ENCODE assay signal across 8 cellular contexts in the genomic region with DNA sequence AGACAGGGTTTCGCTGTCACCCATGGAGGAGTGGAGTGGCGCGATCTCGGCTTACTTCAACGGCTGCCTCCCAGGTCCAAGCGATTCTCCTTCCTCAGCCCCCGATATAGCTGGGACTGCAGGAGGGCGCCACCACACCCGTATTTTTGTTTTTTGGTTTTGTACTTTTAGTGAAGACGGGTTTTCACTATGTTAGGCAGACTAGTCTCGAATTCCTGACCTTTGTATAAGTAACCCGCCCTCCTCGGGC.
DNase-seq lines count a peak whose midpoint lies in the region; ATAC-seq and TF ChIP-seq lines count a peak whose summit lies in the region.

No MANE protein-coding gene starts in this region.

- H3K9me3 ChIP-seq in right cardiac atrium (ENCODE audit: control insufficient read depth, low read length), result no peaks in the 10 kb centered on the region

- peak overlapping the region; percentile 90 for H3K27ac Mint-ChIP-seq in activated B cell treated with CpG ODN at 0.5 μM for 24 hours
- peak overlapping the region; percentile 96 for H3K27ac Mint-ChIP-seq in stimulated activated effector memory CD8-positive, alpha-beta T cell treated with anti-CD3 and anti-CD28 coated beads, Interleukin-12 subunit alpha, Interleukin-12 subunit beta, amount 100 ng/mL, for 72 hours

- H3K27me3 ChIP-seq in right cardiac atrium (ENCODE audit: control insufficient read depth, insufficient read depth), result no peaks in the 10 kb centered on the region

- peaks cover 11% of the 10 kb centered on the region for H3K36me3 Mint-ChIP-seq in activated B cell treated with CpG ODN at 0.5 μM for 24 hours (ENCODE audit: low read depth)
- peaks cover 27% of the 10 kb centered on the region for H3K36me3 Mint-ChIP-seq in stimulated activated effector memory CD8-positive, alpha-beta T cell treated with anti-CD3 and anti-CD28 coated beads, Interleukin-12 subunit alpha, Interleukin-12 subunit beta, amount 100 ng/mL, for 72 hours

- H3K4me1 ChIP-seq in right cardiac atrium (ENCODE audit: control insufficient read depth, insufficient read depth, low read length), result no peaks in the 10 kb centered on the region

- H3K4me3 ChIP-seq in AG09309 (ENCODE audit: control insufficient read depth, low read depth, low read length) (peak overlapping the region; percentile 54), right cardiac atrium (ENCODE audit: low read length) (peak overlapping the region; percentile 64)

- no peaks in the 10 kb centered on the region for H3K27me3 Mint-ChIP-seq in activated B cell treated with CpG ODN at 0.5 μM for 24 hours

- H3K9me3 Mint-ChIP-seq in activated B cell treated with CpG ODN at 0.5 μM for 24 hours, result peaks cover 3% of the 10 kb centered on the region
- no peaks in the 10 kb centered on the region for H3K9me3 Mint-ChIP-seq in stimulated activated effector memory CD8-positive, alpha-beta T cell treated with anti-CD3 and anti-CD28 coated beads, Interleukin-12 subunit alpha, Interleukin-12 subunit beta, amount 100 ng/mL, for 72 hours

- peak; percentile 9 for ATAC-seq in GM18517 (IDR thresholded peaks at IDR 0.05; ENCODE audit: unreplicated experiment)
- peak; percentile 21 for ATAC-seq in HG03135 (IDR thresholded peaks at IDR 0.05; ENCODE audit: unreplicated experiment)
- ATAC-seq in activated B cell treated with CpG ODN at 0.5 μM for 24 hours (ENCODE audit: low read depth), result peak; percentile 23
- peak; percentile 8 to 49 for ATAC-seq in right cardiac atrium
- ATAC-seq in stimulated activated effector memory CD8-positive, alpha-beta T cell treated with anti-CD3 and anti-CD28 coated beads, Interleukin-12 subunit alpha, Interleukin-12 subunit beta, amount 100 ng/mL, for 72 hours, result peak; percentile 54

- peaks cover 36% of the 10 kb centered on the region for H3K4me1 Mint-ChIP-seq in activated B cell treated with CpG ODN at 0.5 μM for 24 hours
- H3K4me1 Mint-ChIP-seq in stimulated activated effector memory CD8-positive, alpha-beta T cell treated with anti-CD3 and anti-CD28 coated beads, Interleukin-12 subunit alpha, Interleukin-12 subunit beta, amount 100 ng/mL, for 72 hours, result peaks cover 33% of the 10 kb centered on the region

- peak overlapping the region; percentile 94 for H3K4me3 Mint-ChIP-seq in activated B cell treated with CpG ODN at 0.5 μM for 24 hours
- H3K4me3 Mint-ChIP-seq in stimulated activated effector memory CD8-positive, alpha-beta T cell treated with anti-CD3 and anti-CD28 coated beads, Interleukin-12 subunit alpha, Interleukin-12 subunit beta, amount 100 ng/mL, for 72 hours, result peak overlapping the region; percentile 83

- 1% methylated on average over 13 of the region's 13 CpGs for WGBS in right cardiac atrium

- no peak for DNase-seq in AG09309 (ENCODE audit: low read depth)
- DNase-seq in activated B cell treated with CpG ODN at 0.5 μM for 24 hours, result no peak
- DNase-seq in right cardiac atrium, result no peak
- no peak for DNase-seq in stimulated activated effector memory CD8-positive, alpha-beta T cell treated with anti-CD3 and anti-CD28 coated beads, Interleukin-12 subunit alpha, Interleukin-12 subunit beta, amount 100 ng/mL, for 72 hours (ENCODE audit: low spot score in 2 of 2)
- DNase-seq in LoVo (ENCODE audit: low spot score), result no peak
- no peak for DNase-seq in T1000 (lab: John Stamatoyannopoulos, UW)

- POLR2A ChIA-PET in activated B cell treated with CpG ODN at 0.5 μM for 24 hours (lab: Charles Lee), result interaction anchor here (0.6 to 4.9 kb wide), 17 partner anchors 8 to 1644 kb away, joined by 3 to 158 read pairs (median 15); a partner anchor contains a TSS

- no peak for TF ChIP-seq CTCF in AG09309 (IDR thresholded peaks at IDR 0.05; ENCODE audit: control insufficient read depth, insufficient read depth, low read depth, low read length, missing control alignments)
- no peak for TF ChIP-seq CTCF in activated B cell treated with CpG ODN at 0.5 μM for 24 hours (IDR thresholded peaks at IDR 0.05)

- CTCF ChIA-PET in activated B cell treated with CpG ODN at 0.5 μM for 24 hours (lab: Charles Lee), result interaction anchor here (0.6 to 3.6 kb wide), 5 partner anchors 9 to 61 kb away, joined by 3 to 23 read pairs (median 4); a partner anchor contains a TSS

- H3K27ac ChIP-seq in right cardiac atrium (ENCODE audit: low read length), result peak overlapping the region; percentile 4

- intact Hi-C loops in activated B cell treated with CpG ODN at 0.5 μM for 24 hours (cut with micrococcal nuclease), result loop anchor here (10.0 kb wide), 1 partner anchor 1585 kb away; a partner anchor contains a TSS
- intact Hi-C loops in right cardiac atrium (cut with DNase I), result no loop called here
